ENCODE assay signal across 11 cellular contexts in the genomic region with DNA sequence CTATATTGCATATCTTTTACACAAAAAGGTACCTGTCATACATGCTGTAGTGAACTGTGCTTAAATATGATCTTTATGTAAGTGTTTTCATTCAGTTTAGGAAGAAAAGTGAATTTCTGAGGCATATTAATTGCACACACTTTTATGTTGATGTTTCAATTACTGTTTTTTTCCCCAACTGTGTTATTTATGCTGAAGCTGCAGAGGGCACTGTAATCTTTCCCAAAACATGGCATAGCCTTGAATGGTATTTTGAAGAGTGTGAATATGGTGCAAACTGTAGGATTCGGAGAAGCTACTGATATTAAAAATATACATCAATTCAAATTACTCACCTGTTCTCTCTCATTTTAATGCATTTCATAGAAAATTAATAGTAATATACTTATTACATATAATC. TPM values are rescaled to one million over a fixed set of nuclear protein-coding genes. Genes with fewer than 3 reads are reported as not detected.
A peak's percentile ranks its signal among the peaks of the same experiment; 100 is the strongest.
DNase-seq lines count a peak whose midpoint lies in the region; ATAC-seq, FAIRE-seq and TF ChIP-seq lines count a peak whose summit lies in the region.
"Had no signal": no experiment of that assay in that cellular context is flagged by ENCODE, and none has a peak within 500 bp of the region (broad histone marks: within the 10 kb centered on the region; RNA-seq: fewer than 3 reads in every experiment).

No MANE protein-coding gene starts in this region.

- H3K27ac ChIP-seq in VCaP (no peak overlapping the region), HepG2 (ENCODE audit: extremely low read length, insufficient read depth, low read length) (no peak overlapping the region), tibial artery (no peak overlapping the region)
- H3K27ac ChIP-seq: neutrophil had no signal

- WGBS in HepG2 (ENCODE audit: low lambda C conversion rate) = 32% methylated on average over 1 of the region's 1 CpG

- no peak overlapping the region for H2AFZ ChIP-seq in HepG2 (ENCODE audit: low read length)

- TF ChIP-seq CTCF in D721Med (IDR thresholded peaks at IDR 0.05; ENCODE audit: insufficient read depth, missing control alignments) (peak; percentile 57), VCaP (conservative IDR thresholded peaks at IDR 0.05) (peak; percentile 78), HepG2 (CRISPR knock-in tag; IDR thresholded peaks at IDR 0.05) (peak; percentile 63), omental fat pad (IDR thresholded peaks at IDR 0.05) (no peak), tibial artery (IDR thresholded peaks at IDR 0.05) (no peak)

- POLR2A ChIA-PET in HepG2 (lab: Yijun Ruan, JAX) = no interaction called here

- H3K36me3 ChIP-seq in HepG2 (replicated peaks in 1 of 2; ENCODE audit: control insufficient read depth in 1 of 2, insufficient read depth in 2 of 2, low read length in 2 of 2) = no peaks in the 10 kb centered on the region
- no peaks in the 10 kb centered on the region for H3K36me3 ChIP-seq in tibial artery
- H3K36me3 ChIP-seq: neutrophil had no signal

- CTCF ChIA-PET in HepG2 (lab: Yijun Ruan, JAX; ENCODE audit: low intra/inter-chr PET ratio, low total read pairs) = interaction anchor here (0.7 to 1.5 kb wide), 3 partner anchors 550 to 711 kb away, joined by 3 to 6 read pairs (median 5); no protein-coding TSS in a partner anchor

- intact Hi-C loops in HepG2 (cut with micrococcal nuclease; ENCODE audit: unreplicated experiment) (loop anchor here (1.0 to 10.0 kb wide), 4 partner anchors 381 to 728 kb away; no protein-coding TSS in a partner anchor), tibial artery (cut with DNase I; ENCODE audit: low total_unique reads) (no loop called here)

- no peak overlapping the region for H3K4me3 ChIP-seq in HepG2 (replicated peaks in 1 of 3; ENCODE audit: insufficient read depth in 1 of 3, low read depth in 2 of 3, low read length in 3 of 3)
- H3K4me3 ChIP-seq in tibial artery = no peak overlapping the region

- DNase-seq in D721Med (ENCODE audit: insufficient read length, low spot score) (no peak), KBM-7 (peak; percentile 9), HepG2 (ENCODE audit: low spot score) (peak; percentile 13), omental fat pad (ENCODE audit: low spot score) (no peak), UCSD-AML1 (lab: John Stamatoyannopoulos, UW; ENCODE audit: unreplicated experiment) (no peak), tibial artery (no peak)
- DNase-seq in activated effector memory CD4-positive, alpha-beta T cell treated with anti-CD3 and anti-CD28 coated beads, Interleukin-2, amount 50 U/mL, for 16 hours = no peak
- DNase-seq: SHP77 treated with DMSO at 0.1 percent for 48 hours had no signal

- peak; percentile 38 for FAIRE-seq in D721Med (lab: Jason Lieb, UNC)
- no peak for FAIRE-seq in HepG2 (lab: Jason Lieb, UNC)

- in situ Hi-C loops in KBM-7 (cut with MboI; ENCODE audit: low pct_unique_long_range_greater_than_20kb, low sequenced_read_pairs) (no loop called here), HepG2 (cut with HindIII; ENCODE audit: extremely low pct_ligation_motif_present, low pct_unique_long_range_greater_than_20kb) (loop anchor here (10.0 kb wide), 2 partner anchors 581 to 731 kb away; no protein-coding TSS in a partner anchor)

- peaks cover 21% of the 10 kb centered on the region for H3K4me1 ChIP-seq in HepG2 (ENCODE audit: insufficient read depth, low read length)
- H3K4me1 ChIP-seq in tibial artery = no peaks in the 10 kb centered on the region

- no peaks in the 10 kb centered on the region for H3K79me2 ChIP-seq in HepG2 (ENCODE audit: insufficient read depth, low read length)

- BruUV-seq in HepG2 (replicated peaks; lab: Mats Ljungman, UMichigan) = no TSS peak

- no peak overlapping the region for H3K4me2 ChIP-seq in HepG2 (ENCODE audit: low read depth, low read length)

- H3K9ac ChIP-seq in HepG2 (ENCODE audit: insufficient read depth, low read depth, low read length) = no peak overlapping the region

- TF ChIP-seq EP300 in HepG2 (IDR thresholded peaks at IDR 0.05; ENCODE audit: low read depth in 2 of 2, low read length in 2 of 2) (no peak), HepG2 (CRISPR knock-in tag; IDR thresholded peaks at IDR 0.05; ENCODE audit: borderline replicate concordance) (no peak)

- H4K20me1 ChIP-seq in HepG2 (ENCODE audit: insufficient read depth, low read length) = no peaks in the 10 kb centered on the region

- no peak for TF ChIP-seq POLR2A in HepG2 (IDR thresholded peaks at IDR 0.05; ENCODE audit: insufficient read depth in 1 of 2, low read depth in 2 of 2, low read length in 2 of 2)

- TF ChIP-seq RAD21 in HepG2 (CRISPR knock-in tag; IDR thresholded peaks at IDR 0.05) = no peak

- ATAC-seq in HepG2 (no peak), omental fat pad (ENCODE audit: low FRiP score) (no peak)
- ATAC-seq: esophagus mucosa had no signal

- H3K9me3 ChIP-seq in HepG2 (ENCODE audit: low read length) (no peaks in the 10 kb centered on the region), tibial artery (no peaks in the 10 kb centered on the region)
- H3K9me3 ChIP-seq: neutrophil had no signal

- H3K27me3 ChIP-seq in HepG2 (ENCODE audit: control insufficient read depth in 1 of 2, insufficient read depth in 2 of 2, low read length in 2 of 2) = no peaks in the 10 kb centered on the region; a peak in 1 of 5 replicates
- no peaks in the 10 kb centered on the region for H3K27me3 ChIP-seq in tibial artery

TF ChIP-seq in HepG2, 621 proteins besides CTCF, POLR2A, EP300 and RAD21:
- TF ChIP-seq ZMYM4 (CRISPR knock-in tag; IDR thresholded peaks at IDR 0.05) (no peak), STAG1 (CRISPR knock-in tag; IDR thresholded peaks at IDR 0.05) (peak; percentile 79), SMC3 (IDR thresholded peaks at IDR 0.05; ENCODE audit: low read length) (peak; percentile 56)

RNA-seq across cellular contexts. Expression of gene CENPE, which starts 6.0 kb away (rescaled TPM):
- total RNA-seq in HepG2 (2016; rRNA removed; fragmentation: Illumina TruSeq; extraction: Trizol) = 19.8 and 38.0 TPM in 2 replicates
- 1.2 and 1.5 TPM in 2 replicates for total RNA-seq in HepG2 (2016; cell fraction: cytosol; rRNA removed; fragmentation: Illumina TruSeq; extraction: Trizol; ENCODE audit: low read depth)
- total RNA-seq in HepG2 (2016; cell fraction: insoluble cytoplasmic fraction; rRNA removed; fragmentation: Illumina TruSeq; extraction: Trizol) = 17.1 and 31.3 TPM in 2 replicates
- total RNA-seq in HepG2 (2016; cell fraction: membrane; rRNA removed; fragmentation: Illumina TruSeq; extraction: Trizol) = 3.9 and 4.1 TPM in 2 replicates
- 39.1 and 41.0 TPM in 2 replicates for total RNA-seq in HepG2 (2016; cell fraction: nucleus; rRNA removed; fragmentation: Illumina TruSeq; extraction: Trizol)
- polyA plus RNA-seq in HepG2 (2011; rRNA removed) = 1.1 and 2.1 TPM in 2 replicates
- 0.63 and 0.66 TPM in 2 replicates for polyA plus RNA-seq in HepG2 (2011; cell fraction: cytosol; rRNA removed)
- polyA plus RNA-seq in HepG2 (2011; cell fraction: nucleus; rRNA removed) = 1.4 and 2.0 TPM in 2 replicates
- polyA plus RNA-seq in HepG2 (2012) = 1.9 and 5.7 TPM in 2 replicates
- polyA plus RNA-seq in HepG2 (2016; cell fraction: cytosol; fragmentation: Illumina TruSeq; extraction: Trizol; ENCODE audit: low read depth) = 0.17 and 0.21 TPM in 2 replicates
- 13.6 and 16.1 TPM in 2 replicates for polyA plus RNA-seq in HepG2 (2016; cell fraction: insoluble cytoplasmic fraction; fragmentation: Illumina TruSeq; extraction: Trizol; ENCODE audit: low read depth)
- polyA plus RNA-seq in HepG2 (2016; cell fraction: membrane; fragmentation: Illumina TruSeq; extraction: Trizol; ENCODE audit: low read depth) = 0.65 and 0.90 TPM in 2 replicates
- polyA plus RNA-seq in HepG2 (2016; cell fraction: nucleus; fragmentation: Illumina TruSeq; extraction: Trizol; ENCODE audit: insufficient read depth, low read depth) = 23.5 and 24.3 TPM in 2 replicates
- polyA minus RNA-seq in HepG2 (2011; rRNA and poly(A)+ RNA removed; ENCODE audit: low replicate concordance) = 3.1 and 4.2 TPM in 2 replicates
- polyA minus RNA-seq in HepG2 (2011; cell fraction: cytosol; rRNA and poly(A)+ RNA removed) = 2.8 and 4.2 TPM in 2 replicates
- polyA minus RNA-seq in HepG2 (2011; cell fraction: nucleus; rRNA and poly(A)+ RNA removed) = 20.9 and 24.8 TPM in 2 replicates
- total RNA-seq in omental fat pad = 1 to 10 TPM in 1 of 4 donors, under 1 TPM in 3; 0.56 to 2.2 (median 0.77) TPM

Comparison
In these comparisons a context has a peak if more than half of its experiments do, and no peak if none do; other contexts are left out.
1. DNase-seq: peak in KBM-7 (single experiment) and HepG2 (single experiment); none in D721Med (single experiment), activated effector memory CD4-positive, alpha-beta T cell treated with anti-CD3 and anti-CD28 coated beads, Interleukin-2, amount 50 U/mL, for 16 hours (single experiment), omental fat pad (single experiment), UCSD-AML1 (single experiment) and tibial artery (0 of 2).
2. CTCF ChIP-seq: peak in D721Med (single experiment), VCaP (single experiment) and HepG2 (single experiment); none in omental fat pad (0 of 3) and tibial artery (0 of 2).